Comparison of ENCODE assay signal across 25 cellular contexts in the genomic region with DNA sequence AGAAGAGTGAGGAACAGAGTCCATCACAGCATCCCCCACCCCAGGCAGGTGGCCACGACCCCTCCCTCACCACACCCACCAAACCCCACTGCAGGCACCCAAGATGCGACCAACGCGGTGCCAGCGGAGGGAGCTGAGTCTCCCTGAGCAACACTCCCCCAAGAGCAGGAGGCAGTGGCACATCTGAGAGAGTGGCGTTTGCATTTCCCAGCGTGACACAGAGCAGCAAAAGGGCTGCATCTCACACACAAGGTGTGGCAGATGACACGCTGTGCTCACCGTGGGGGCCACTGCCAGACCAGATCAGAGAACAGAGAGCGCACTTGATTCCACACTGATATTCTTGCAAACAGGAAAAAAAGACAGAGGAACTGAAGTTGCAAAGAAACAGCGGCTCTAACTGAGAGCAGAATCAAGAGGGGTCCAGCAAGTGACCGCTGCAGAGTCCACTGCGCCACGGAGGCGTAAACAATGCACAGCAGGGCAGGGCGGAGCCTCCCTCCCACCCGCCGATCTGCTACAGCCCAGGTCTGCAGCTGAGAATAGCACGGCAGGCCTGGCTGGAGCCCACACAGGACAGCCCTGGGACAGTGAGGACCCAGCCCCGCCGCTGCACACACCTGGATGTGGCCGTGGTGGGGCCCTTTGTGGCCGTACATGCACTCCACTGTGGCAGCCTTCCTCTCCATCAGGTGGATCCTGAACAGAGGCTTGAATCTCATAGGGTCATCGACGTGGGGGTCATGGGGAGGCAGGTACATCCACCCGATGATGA. TPM values are rescaled to one million over a fixed set of nuclear protein-coding genes. Genes with fewer than 3 reads are reported as not detected.
A peak's percentile ranks its signal among the peaks of the same experiment; 100 is the strongest.
DNase-seq lines count a peak whose midpoint lies in the region; ATAC-seq and TF ChIP-seq lines count a peak whose summit lies in the region.
"Had no signal": no experiment of that assay in that cellular context is flagged by ENCODE, and none has a peak within 500 bp of the region (broad histone marks: within the 10 kb centered on the region; RNA-seq: fewer than 3 reads in every experiment).

No MANE protein-coding gene starts in this region.

- peaks cover 16% of the 10 kb centered on the region for H3K4me1 ChIP-seq in CD8-positive, alpha-beta T cell (ENCODE audit: insufficient read depth, low read length)
- H3K4me1 ChIP-seq: adrenal gland had no signal

- POLR2A ChIA-PET in CD8-positive, alpha-beta T cell (lab: Charles Lee): interaction anchor here (1.4 kb wide), 1 partner anchor 10 kb away, joined by 7 read pairs; no protein-coding TSS in a partner anchor
- POLR2A ChIA-PET in WTC11 (lab: Charles Lee): no interaction called here

- no peak for ATAC-seq in CD8-positive, alpha-beta T cell
- ATAC-seq in WTC11 (no peak), HG03354 (IDR thresholded peaks at IDR 0.05; ENCODE audit: poor library complexity, severe bottlenecking, unreplicated experiment) (no peak)
- ATAC-seq: activated CD4-positive, CD25-positive, alpha-beta regulatory T cell treated with anti-CD3 and anti-CD28 coated beads, Interleukin-2, amount 50 U/mL, for 24 hours; heart right ventricle had no signal

- no peak overlapping the region for H3K4me3 Mint-ChIP-seq in activated CD4-positive, alpha-beta T cell treated with anti-CD3 and anti-CD28 coated beads, Interleukin-2, amount 10 ng/mL, durations not matched to agents 24 days and 14 days
- peak overlapping the region; percentile 58 for H3K4me3 Mint-ChIP-seq in CD8-positive, alpha-beta T cell
- H3K4me3 Mint-ChIP-seq in WTC11 (no peak overlapping the region), glutamatergic neuron (ENCODE audit: unreplicated experiment) (peak overlapping the region; percentile 46)
- H3K4me3 Mint-ChIP-seq: brain, HFFc6, memory B cell had no signal

- H3K27me3 ChIP-seq in CD8-positive, alpha-beta T cell (ENCODE audit: insufficient read depth, low read length): no peaks in the 10 kb centered on the region
- H3K27me3 ChIP-seq: adrenal gland, heart right ventricle had no signal

- no peak overlapping the region for H3K4me3 ChIP-seq in CD8-positive, alpha-beta T cell (ENCODE audit: low read depth, low read length)
- H3K4me3 ChIP-seq: adrenal gland, heart right ventricle, SK-N-MC had no signal

- no peak for TF ChIP-seq CTCF in CD8-positive, alpha-beta T cell (IDR thresholded peaks at IDR 0.05)
- no peak for TF ChIP-seq CTCF in WTC11 (IDR thresholded peaks at IDR 0.05)
- TF ChIP-seq CTCF in glutamatergic neuron (IDR thresholded peaks at IDR 0.05; ENCODE audit: partially characterized antibody, unreplicated experiment): no peak

- H3K27ac Mint-ChIP-seq in activated CD4-positive, alpha-beta T cell treated with anti-CD3 and anti-CD28 coated beads, Interleukin-2, amount 10 ng/mL, durations not matched to agents 24 days and 14 days: peak overlapping the region; percentile 70
- peak overlapping the region; percentile 84 for H3K27ac Mint-ChIP-seq in CD8-positive, alpha-beta T cell
- H3K27ac Mint-ChIP-seq in WTC11: peak overlapping the region; percentile 89
- peak overlapping the region; percentile 17 for H3K27ac Mint-ChIP-seq in glutamatergic neuron (ENCODE audit: unreplicated experiment)
- H3K27ac Mint-ChIP-seq: HFFc6, memory B cell had no signal

- no peaks in the 10 kb centered on the region for H3K9me3 ChIP-seq in CD8-positive, alpha-beta T cell (ENCODE audit: low read length)
- H3K9me3 ChIP-seq: adrenal gland, heart right ventricle had no signal

- H3K27me3 Mint-ChIP-seq in activated CD4-positive, alpha-beta T cell treated with anti-CD3 and anti-CD28 coated beads, Interleukin-2, amount 10 ng/mL, durations not matched to agents 24 days and 14 days: no peaks in the 10 kb centered on the region
- no peaks in the 10 kb centered on the region for H3K27me3 Mint-ChIP-seq in CD8-positive, alpha-beta T cell (ENCODE audit: low read depth)
- H3K27me3 Mint-ChIP-seq in WTC11 (ENCODE audit: low read depth): no peaks in the 10 kb centered on the region
- peaks cover 4% of the 10 kb centered on the region for H3K27me3 Mint-ChIP-seq in glutamatergic neuron (ENCODE audit: unreplicated experiment)
- H3K27me3 Mint-ChIP-seq: memory B cell had no signal

- CTCF ChIA-PET in CD8-positive, alpha-beta T cell (lab: Charles Lee): interaction anchor here (2.3 kb wide), 1 partner anchor 17 kb away, joined by 7 read pairs; no protein-coding TSS in a partner anchor
- CTCF ChIA-PET in WTC11 (lab: Charles Lee): no interaction called here

- intact Hi-C loops in activated CD4-positive, alpha-beta T cell treated with anti-CD3 and anti-CD28 coated beads, Interleukin-2, amount 10 ng/mL, durations not matched to agents 24 days and 14 days (cut with micrococcal nuclease): no loop called here
- intact Hi-C loops in CD8-positive, alpha-beta T cell (cut with DNase I, micrococcal nuclease): no loop called here

- H3K36me3 ChIP-seq in CD8-positive, alpha-beta T cell (ENCODE audit: insufficient read depth, low read length): peaks cover 11% of the 10 kb centered on the region

- no peak for DNase-seq in activated CD4-positive, alpha-beta T cell treated with anti-CD3 and anti-CD28 coated beads, Interleukin-2, amount 10 ng/mL, durations not matched to agents 24 days and 14 days
- DNase-seq in activated CD4-positive, alpha-beta T cell treated with anti-CD3 and anti-CD28 coated beads, Interleukin-2, amount 50 U/mL, for 48 hours: no peak
- no peak for DNase-seq in CD8-positive, alpha-beta T cell
- DNase-seq in WTC11 (ENCODE audit: low spot score): no peak
- no peak for DNase-seq in glutamatergic neuron
- no peak for DNase-seq in NCI-H446 (lab: John Stamatoyannopoulos, UW)
- no peak for DNase-seq in NCI-H128 (lab: John Stamatoyannopoulos, UW; ENCODE audit: unreplicated experiment)
- DNase-seq: adrenal gland; DMS53; effector CD8-positive, alpha-beta T cell; foreskin fibroblast; GDM1; HFFc6; NCI-H1092; NCI-H2029; NCI-H748 treated with DMSO at 0.1 percent for 48 hours; RPMI8226; stimulated activated CD4-positive, alpha-beta T cell treated with anti-CD3 and anti-CD28 coated beads, Interleukin-4, amount 100 ng/mL, for 1 hour; stimulated activated naive CD4-positive, alpha-beta T cell had no signal

- no peak overlapping the region for H3K27ac ChIP-seq in CD8-positive, alpha-beta T cell (ENCODE audit: low read depth, low read length)
- H3K27ac ChIP-seq: adrenal gland, SK-N-MC had no signal

- H3K36me3 Mint-ChIP-seq in activated CD4-positive, alpha-beta T cell treated with anti-CD3 and anti-CD28 coated beads, Interleukin-2, amount 10 ng/mL, durations not matched to agents 24 days and 14 days (ENCODE audit: low read depth): peaks cover 46% of the 10 kb centered on the region
- H3K36me3 Mint-ChIP-seq in CD8-positive, alpha-beta T cell: peaks cover 67% of the 10 kb centered on the region
- H3K36me3 Mint-ChIP-seq in WTC11 (peaks cover 21% of the 10 kb centered on the region), glutamatergic neuron (ENCODE audit: unreplicated experiment) (peaks cover 4% of the 10 kb centered on the region)

- no peaks in the 10 kb centered on the region for H3K9me3 Mint-ChIP-seq in activated CD4-positive, alpha-beta T cell treated with anti-CD3 and anti-CD28 coated beads, Interleukin-2, amount 10 ng/mL, durations not matched to agents 24 days and 14 days
- no peaks in the 10 kb centered on the region for H3K9me3 Mint-ChIP-seq in CD8-positive, alpha-beta T cell
- no peaks in the 10 kb centered on the region for H3K9me3 Mint-ChIP-seq in WTC11
- peaks cover 5% of the 10 kb centered on the region for H3K9me3 Mint-ChIP-seq in glutamatergic neuron (ENCODE audit: unreplicated experiment)
- H3K9me3 Mint-ChIP-seq: brain, HFFc6, memory B cell had no signal

- H3K4me1 Mint-ChIP-seq in activated CD4-positive, alpha-beta T cell treated with anti-CD3 and anti-CD28 coated beads, Interleukin-2, amount 10 ng/mL, durations not matched to agents 24 days and 14 days: peaks cover 15% of the 10 kb centered on the region
- H3K4me1 Mint-ChIP-seq in CD8-positive, alpha-beta T cell (ENCODE audit: low read depth): peaks cover 27% of the 10 kb centered on the region
- H3K4me1 Mint-ChIP-seq in WTC11: peaks cover 15% of the 10 kb centered on the region
- H3K4me1 Mint-ChIP-seq in glutamatergic neuron (ENCODE audit: low read depth, unreplicated experiment): peaks cover 17% of the 10 kb centered on the region

TF ChIP-seq in WTC11, 78 proteins besides CTCF, POLR2A, EP300 and RAD21 (continues in another document):
- TF ChIP-seq, protein P1, sequence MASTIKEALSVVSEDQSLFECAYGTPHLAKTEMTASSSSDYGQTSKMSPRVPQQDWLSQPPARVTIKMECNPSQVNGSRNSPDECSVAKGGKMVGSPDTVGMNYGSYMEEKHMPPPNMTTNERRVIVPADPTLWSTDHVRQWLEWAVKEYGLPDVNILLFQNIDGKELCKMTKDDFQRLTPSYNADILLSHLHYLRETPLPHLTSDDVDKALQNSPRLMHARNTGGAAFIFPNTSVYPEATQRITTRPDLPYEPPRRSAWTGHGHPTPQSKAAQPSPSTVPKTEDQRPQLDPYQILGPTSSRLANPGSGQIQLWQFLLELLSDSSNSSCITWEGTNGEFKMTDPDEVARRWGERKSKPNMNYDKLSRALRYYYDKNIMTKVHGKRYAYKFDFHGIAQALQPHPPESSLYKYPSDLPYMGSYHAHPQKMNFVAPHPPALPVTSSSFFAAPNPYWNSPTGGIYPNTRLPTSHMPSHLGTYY (CRISPR knock-in tag; IDR thresholded peaks at IDR 0.05): no peak

RNA-seq across cellular contexts. Expression of a gene that starts 26.0 kb away (rescaled TPM):
- 10.9 and 11.1 TPM in 2 replicates for total RNA-seq in activated CD4-positive, alpha-beta T cell treated with anti-CD3 and anti-CD28 coated beads, Interleukin-2, amount 10 ng/mL, durations not matched to agents 24 days and 14 days
- 1 to 10 TPM in 1 of 2 experiments, under 1 TPM in 1; 0.76 to 1.2 TPM for total RNA-seq in CD8-positive, alpha-beta T cell
- total RNA-seq in WTC11 (2021): 5.7 to 7.5 TPM (median 7.1 TPM) in 3 replicates
- total RNA-seq in glutamatergic neuron (ENCODE audit: unreplicated experiment): 9.2 TPM

RNA-seq across cellular contexts. Expression of a gene that starts 40.4 kb away (rescaled TPM):
- 37.1 and 38.9 TPM in 2 replicates for total RNA-seq in activated CD4-positive, alpha-beta T cell treated with anti-CD3 and anti-CD28 coated beads, Interleukin-2, amount 10 ng/mL, durations not matched to agents 24 days and 14 days
- total RNA-seq in CD8-positive, alpha-beta T cell: 10 to 100 TPM; 34.7 to 46.8 TPM
- total RNA-seq in WTC11 (2021) (20.8 to 24.2 TPM (median 22.6 TPM) in 3 replicates), glutamatergic neuron (ENCODE audit: unreplicated experiment) (66.7 TPM)

RNA-seq across cellular contexts. Expression of a gene that starts 49.0 kb away (rescaled TPM):
- 37.6 and 38.3 TPM in 2 replicates for total RNA-seq in activated CD4-positive, alpha-beta T cell treated with anti-CD3 and anti-CD28 coated beads, Interleukin-2, amount 10 ng/mL, durations not matched to agents 24 days and 14 days
- 100 to 1,000 TPM; 104 to 108 TPM for total RNA-seq in CD8-positive, alpha-beta T cell
- total RNA-seq in WTC11 (2021) (40.1 to 46.9 TPM (median 43.2 TPM) in 3 replicates), glutamatergic neuron (ENCODE audit: unreplicated experiment) (297 TPM)

Comparison
In these comparisons a context has a peak if more than half of its experiments do, and no peak if none do; other contexts are left out.
1. H3K27ac Mint-ChIP-seq: peak in every context shown above with its lines; median percentile 89 in WTC11; 84 in CD8-positive, alpha-beta T cell; 70 in activated CD4-positive, alpha-beta T cell treated with anti-CD3 and anti-CD28 coated beads, Interleukin-2, amount 10 ng/mL, durations not matched to agents 24 days and 14 days; 17 in glutamatergic neuron.
2. H3K4me3 Mint-ChIP-seq: peak in CD8-positive, alpha-beta T cell (single experiment) and glutamatergic neuron (single experiment); none in activated CD4-positive, alpha-beta T cell treated with anti-CD3 and anti-CD28 coated beads, Interleukin-2, amount 10 ng/mL, durations not matched to agents 24 days and 14 days (single experiment) and WTC11 (single experiment).